Comparison of ENCODE assay signal across 25 cellular contexts in the genomic region with DNA sequence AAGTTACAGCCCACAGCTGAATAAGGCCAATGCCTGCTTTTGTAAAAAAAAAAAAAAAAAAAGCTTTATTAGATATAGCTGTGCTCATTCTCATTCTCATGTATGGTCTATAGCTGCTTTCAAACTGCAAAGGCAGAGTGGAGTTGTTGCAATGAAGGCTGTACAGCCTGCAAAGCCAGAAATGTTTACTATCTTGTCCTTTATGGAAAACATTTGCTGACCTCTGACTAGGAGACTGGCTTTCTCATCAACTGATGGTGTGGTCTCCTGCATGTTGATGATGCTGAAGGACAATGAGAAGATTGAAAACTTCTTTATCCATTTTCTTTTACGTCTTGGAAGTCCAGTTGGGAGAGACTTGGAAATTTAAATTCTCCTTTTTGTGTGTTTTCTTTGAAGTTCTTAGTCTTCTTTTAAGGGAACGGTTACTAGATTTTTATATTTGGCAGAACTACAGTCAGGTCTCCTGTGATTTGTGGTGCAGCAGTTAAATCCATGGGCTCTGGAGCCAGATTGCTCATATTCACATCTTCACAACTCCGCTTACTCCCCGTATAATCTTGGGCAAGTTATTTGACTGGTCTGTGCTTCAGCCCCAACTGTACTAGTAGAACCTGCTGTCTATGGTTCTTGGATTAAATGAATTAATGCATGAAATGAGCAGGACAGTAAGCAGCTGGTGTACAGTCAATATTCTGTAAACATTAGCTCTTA.
"Had no signal": no experiment of that assay in that cellular context is flagged by ENCODE, and none has a peak within 500 bp of the region (broad histone marks: within the 10 kb centered on the region; RNA-seq: fewer than 3 reads in every experiment).

No MANE protein-coding gene starts in this region.

- H2AFZ ChIP-seq: hepatocyte had no signal

- H3K36me3 ChIP-seq: esophagus muscularis mucosa, gastroesophageal sphincter, heart left ventricle, prostate gland, right atrium auricular region, sigmoid colon, spleen, thoracic aorta, transverse colon, upper lobe of right lung, uterus had no signal

- H3K36me3 Mint-ChIP-seq: naive thymus-derived CD8-positive, alpha-beta T cell; stimulated activated naive B cell treated with anti-CD40 and anti-IgM and Interleukin-4, amounts not matched to agents 10 μg/mL and 1 μg/mL and 100 μg/mL, for 72 hours had no signal

- H3K27ac Mint-ChIP-seq: naive thymus-derived CD8-positive, alpha-beta T cell; stimulated activated naive B cell treated with anti-CD40 and anti-IgM and Interleukin-4, amounts not matched to agents 10 μg/mL and 1 μg/mL and 100 μg/mL, for 72 hours; stimulated activated naive CD8-positive, alpha-beta T cell treated with anti-CD3 and anti-CD28 coated beads, Interleukin-15, Interleukin-2, amounts not matched to agents 100 ng/mL and 50 ng/mL, for 24 hours had no signal

- H3K27me3 Mint-ChIP-seq: stimulated activated naive CD8-positive, alpha-beta T cell treated with anti-CD3 and anti-CD28 coated beads, Interleukin-15, Interleukin-2, amounts not matched to agents 100 ng/mL and 50 ng/mL, for 24 hours had no signal

- H3K4me1 ChIP-seq: gastroesophageal sphincter, prostate gland, right atrium auricular region, sigmoid colon, spleen, transverse colon, upper lobe of right lung, uterus had no signal

- H3K4me1 Mint-ChIP-seq: naive thymus-derived CD8-positive, alpha-beta T cell; stimulated activated naive B cell treated with anti-CD40 and anti-IgM and Interleukin-4, amounts not matched to agents 10 μg/mL and 1 μg/mL and 100 μg/mL, for 72 hours had no signal

- H3K4me3 ChIP-seq: coronary artery, esophagus muscularis mucosa, gastroesophageal sphincter, heart left ventricle, hepatocyte, prostate gland, right atrium auricular region, sigmoid colon, spleen, thoracic aorta, transverse colon, upper lobe of right lung, uterus had no signal

- H3K27ac ChIP-seq: coronary artery, esophagus muscularis mucosa, gastroesophageal sphincter, heart left ventricle, hepatocyte, prostate gland, right atrium auricular region, sigmoid colon, spleen, thoracic aorta, transverse colon, upper lobe of right lung, uterus had no signal

- H3K4me3 Mint-ChIP-seq: naive thymus-derived CD8-positive, alpha-beta T cell; stimulated activated naive B cell treated with anti-CD40 and anti-IgM and Interleukin-4, amounts not matched to agents 10 μg/mL and 1 μg/mL and 100 μg/mL, for 72 hours; stimulated activated naive CD8-positive, alpha-beta T cell treated with anti-CD3 and anti-CD28 coated beads, Interleukin-15, Interleukin-2, amounts not matched to agents 100 ng/mL and 50 ng/mL, for 24 hours had no signal

- H3K27me3 ChIP-seq: esophagus muscularis mucosa, gastroesophageal sphincter, heart left ventricle, hepatocyte, right atrium auricular region, sigmoid colon, spleen, transverse colon, upper lobe of right lung, uterus had no signal

- ATAC-seq: gastroesophageal sphincter; left lobe of liver; naive thymus-derived CD8-positive, alpha-beta T cell; stimulated activated naive B cell treated with anti-CD40 and anti-IgM and Interleukin-4, amounts not matched to agents 10 μg/mL and 1 μg/mL and 100 μg/mL, for 72 hours had no signal

- H3K9me3 Mint-ChIP-seq: naive thymus-derived CD8-positive, alpha-beta T cell; stimulated activated naive B cell treated with anti-CD40 and anti-IgM and Interleukin-4, amounts not matched to agents 10 μg/mL and 1 μg/mL and 100 μg/mL, for 72 hours had no signal

- H3K9me3 ChIP-seq: esophagus muscularis mucosa, gastroesophageal sphincter, heart left ventricle, prostate gland, right atrium auricular region, sigmoid colon, spleen, thoracic aorta, transverse colon, upper lobe of right lung, uterus had no signal

- H3K79me2 ChIP-seq: hepatocyte had no signal

- H3K4me2 ChIP-seq: hepatocyte had no signal

- DNase-seq: dermis blood vessel endothelial cell; effector memory CD4-positive, alpha-beta T cell; foreskin fibroblast; heart left ventricle; kidney; mesendoderm; midbrain; naive thymus-derived CD8-positive, alpha-beta T cell; occipital lobe; sigmoid colon; spleen; stimulated activated CD4-positive, alpha-beta T cell treated with anti-CD3 and anti-CD28 coated beads, Interleukin-4, amount 100 ng/mL, for 4 hours; stimulated activated naive B cell treated with anti-CD40 and anti-IgM and Interleukin-4, amounts not matched to agents 10 μg/mL and 1 μg/mL and 100 μg/mL, for 72 hours; transverse colon; upper lobe of right lung; uterus had no signal
